ENCODE assay signal across 14 cellular contexts in genomic region chr10:1410032-1410431, GRCh38.
DNase-seq lines count a peak whose midpoint lies in the region; ATAC-seq and TF ChIP-seq lines count a peak whose summit lies in the region.
"Had no signal": no experiment of that assay in that cellular context is flagged by ENCODE, and none has a peak within 500 bp of the region (broad histone marks: within the 10 kb centered on the region; RNA-seq: fewer than 3 reads in every experiment).

No MANE protein-coding gene starts in this region.

- H3K9me3 ChIP-seq in mesenchymal stem cell (ENCODE audit: control insufficient read depth, low read length): no peaks in the 10 kb centered on the region

- ATAC-seq in Right ventricle myocardium superior (ENCODE audit: poor library complexity) (no peak), GM19463 (IDR thresholded peaks at IDR 0.05; ENCODE audit: unreplicated experiment) (no peak)

- intact Hi-C loops in cardiac septum (cut with DNase I): no loop called here
- intact Hi-C loops in Right ventricle myocardium superior (cut with DNase I): no loop called here
- intact Hi-C loops in posterior vena cava (cut with DNase I): no loop called here

- no peak overlapping the region for H3K4me2 ChIP-seq in mesenchymal stem cell (ENCODE audit: low read length, poor library complexity, severe bottlenecking)

- H3K36me3 ChIP-seq in mesenchymal stem cell (ENCODE audit: control insufficient read depth in 1 of 2, insufficient read depth in 2 of 2, low read depth in 1 of 2, low read length in 2 of 2): no peaks in the 10 kb centered on the region

- H2BK12ac ChIP-seq in mesenchymal stem cell (ENCODE audit: low read length in 2 of 2): no peak overlapping the region

- H2AK5ac ChIP-seq in mesenchymal stem cell (ENCODE audit: low read length, severe bottlenecking): no peak overlapping the region

- H2BK120ac ChIP-seq in mesenchymal stem cell (ENCODE audit: low read depth, low read length): no peak overlapping the region

- TF ChIP-seq CTCF in coronary artery (IDR thresholded peaks at IDR 0.05): no peak

- peaks cover 2% of the 10 kb centered on the region for H3K4me1 ChIP-seq in mesenchymal stem cell (ENCODE audit: control insufficient read depth, insufficient read depth, low read depth, low read length)
- H3K4me1 ChIP-seq: Caco-2 had no signal

- 86% methylated on average over 9 of the region's 11 CpGs for WGBS in mesenchymal stem cell

- no peak overlapping the region for H4K8ac ChIP-seq in mesenchymal stem cell (ENCODE audit: low read length)

- H2BK5ac ChIP-seq in mesenchymal stem cell (ENCODE audit: low read depth, low read length, poor library complexity, severe bottlenecking): no peak overlapping the region

- no peak overlapping the region for H2BK15ac ChIP-seq in mesenchymal stem cell (ENCODE audit: low read depth, poor library complexity, severe bottlenecking)

- no peak overlapping the region for H3K4ac ChIP-seq in mesenchymal stem cell (ENCODE audit: low read depth in 1 of 2, low read length in 2 of 2)

- no peak overlapping the region for H3K14ac ChIP-seq in mesenchymal stem cell (ENCODE audit: low read length in 2 of 2)

- H3K23ac ChIP-seq in mesenchymal stem cell (ENCODE audit: low read length in 2 of 2): no peak overlapping the region

- peaks cover 0 to under 1% of the 10 kb centered on the region in 2 experiments for H3K27me3 ChIP-seq in mesenchymal stem cell (ENCODE audit: control insufficient read depth in 1 of 2, insufficient read depth in 1 of 2, low read length in 2 of 2)

- H3K4me3 ChIP-seq in coronary artery (no peak overlapping the region), mesenchymal stem cell (ENCODE audit: insufficient read depth in 1 of 2, low read depth in 1 of 2, low read length in 2 of 2) (no peak overlapping the region)

- no peak overlapping the region for H3K9ac ChIP-seq in mesenchymal stem cell (ENCODE audit: low read length)

- H3K27ac ChIP-seq in coronary artery (no peak overlapping the region), mesenchymal stem cell (ENCODE audit: low read length, poor library complexity, severe bottlenecking) (no peak overlapping the region)

- peak; percentile 29 for DNase-seq in cardiac septum (ENCODE audit: low spot score)
- DNase-seq in Right ventricle myocardium superior: no peak
- peak; percentile 57 for DNase-seq in coronary artery (ENCODE audit: low spot score)
- DNase-seq in mesenchymal stem cell: no peak
- no peak for DNase-seq in GM19238 (ENCODE audit: insufficient read length, low spot score)
- no peak for DNase-seq in posterior vena cava (ENCODE audit: low spot score)
- no peak for DNase-seq in HCEC 1CT
- DNase-seq: 8988T; C1 segment of cervical spinal cord; Caco-2; CD4-positive, alpha-beta T cell; GDM1; H9 had no signal

- no peaks in the 10 kb centered on the region for H3K79me1 ChIP-seq in mesenchymal stem cell (replicated peaks; ENCODE audit: low read length, poor library complexity, severe bottlenecking)

- no peak overlapping the region for H4K91ac ChIP-seq in mesenchymal stem cell (ENCODE audit: low read length)

- peak overlapping the region; percentile 8 for H2AFZ ChIP-seq in mesenchymal stem cell (ENCODE audit: low read depth, low read length)

- H3K18ac ChIP-seq in mesenchymal stem cell (ENCODE audit: low read depth in 1 of 2, low read length in 2 of 2): no peak overlapping the region

Comparison
In these comparisons a context has a peak if more than half of its experiments do, and no peak if none do; other contexts are left out.
1. DNase-seq: peak in cardiac septum (single experiment) and coronary artery (single experiment); none in Right ventricle myocardium superior (single experiment), mesenchymal stem cell (single experiment), GM19238 (single experiment), posterior vena cava (single experiment) and HCEC 1CT (single experiment).